9 cellular contexts compared by ENCODE assay signal in the genomic region with DNA sequence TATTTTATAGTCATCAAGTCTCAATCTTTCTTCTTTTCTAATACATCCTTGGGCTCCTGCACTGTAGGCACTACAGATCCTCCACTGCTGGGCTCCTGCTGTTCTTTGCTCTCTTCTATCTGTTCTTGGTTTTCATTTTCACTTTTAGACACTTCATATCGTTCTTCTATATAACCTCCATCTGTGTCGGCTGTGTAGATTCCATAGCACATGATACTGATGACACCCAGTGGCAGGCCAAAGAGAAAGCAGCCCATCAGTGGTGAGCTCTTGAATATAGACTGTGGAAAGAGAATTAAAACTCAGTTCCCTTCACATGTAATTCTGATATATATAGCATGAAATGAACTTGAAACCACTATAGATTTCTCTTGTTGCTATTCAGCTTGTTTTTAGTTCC. TPM values are rescaled to one million over a fixed set of nuclear protein-coding genes. Genes with fewer than 3 reads are reported as not detected.
DNase-seq lines count a peak whose midpoint lies in the region; ATAC-seq, FAIRE-seq and TF ChIP-seq lines count a peak whose summit lies in the region.
"Had no signal": no experiment of that assay in that cellular context is flagged by ENCODE, and none has a peak within 500 bp of the region (broad histone marks: within the 10 kb centered on the region; RNA-seq: fewer than 3 reads in every experiment).

No MANE protein-coding gene starts in this region.

- no peak overlapping the region for H3K27ac ChIP-seq in VCaP
- H3K27ac ChIP-seq in kidney (ENCODE audit: low read depth in 2 of 2, low read length in 2 of 2), result no peak overlapping the region

- no peaks in the 10 kb centered on the region for H3K9me3 Mint-ChIP-seq in CD14-positive monocyte

- H3K4me3 Mint-ChIP-seq in CD14-positive monocyte, result no peak overlapping the region

- peaks cover 6% of the 10 kb centered on the region for H3K4me1 Mint-ChIP-seq in CD14-positive monocyte

- no peak overlapping the region for H3K27ac Mint-ChIP-seq in CD14-positive monocyte

- no peak overlapping the region for H3K9ac ChIP-seq in kidney (ENCODE audit: low read length in 2 of 2)

- H3K4me3 ChIP-seq in kidney (ENCODE audit: low read length in 2 of 2), result no peak overlapping the region

- no peak for FAIRE-seq in kidney (lab: Jason Lieb, UNC)

- peak; percentile 64 for TF ChIP-seq CTCF in VCaP (conservative IDR thresholded peaks at IDR 0.05)
- no peak for TF ChIP-seq CTCF in CD14-positive monocyte (IDR thresholded peaks at IDR 0.05)
- no peak for TF ChIP-seq CTCF in kidney (IDR thresholded peaks at IDR 0.05; ENCODE audit: borderline replicate concordance, extremely low read depth, insufficient read depth)

- DNase-seq in AG08395 (ENCODE audit: low spot score) (peak; percentile 23), CD14-positive monocyte (ENCODE audit: low spot score) (no peak), HPDE6-E6E7 (ENCODE audit: extremely low spot score) (no peak), kidney (no peak)
- DNase-seq: amniotic stem cell had no signal

- intact Hi-C loops in CD14-positive monocyte (cut with micrococcal nuclease) (no loop called here), kidney (cut with DNase I) (no loop called here)

- no peaks in the 10 kb centered on the region for H3K4me1 ChIP-seq in kidney (ENCODE audit: control insufficient read depth in 1 of 2, insufficient read depth in 1 of 2, low read depth in 1 of 2, low read length in 2 of 2)

- no peaks in the 10 kb centered on the region for H3K27me3 Mint-ChIP-seq in CD14-positive monocyte (ENCODE audit: low read depth in 3 of 3)

- H3K36me3 ChIP-seq in kidney (ENCODE audit: control insufficient read depth in 1 of 2, insufficient read depth in 2 of 2, low read length in 2 of 2), result peaks cover 11 to 14% of the 10 kb centered on the region in 2 donors

- H3K36me3 Mint-ChIP-seq in CD14-positive monocyte, result peaks cover 53% of the 10 kb centered on the region in 2 donors

- no peaks in the 10 kb centered on the region for H3K9me3 ChIP-seq in kidney (ENCODE audit: control insufficient read depth in 1 of 2, low read length in 2 of 2)

- ATAC-seq in GM18907 (IDR thresholded peaks at IDR 0.05; ENCODE audit: unreplicated experiment), result peak; percentile 81
- ATAC-seq in HG02943 (IDR thresholded peaks at IDR 0.05; ENCODE audit: low read depth, unreplicated experiment), result peak; percentile 74
- ATAC-seq in HG03108 (IDR thresholded peaks at IDR 0.05; ENCODE audit: unreplicated experiment), result no peak

RNA-seq across cellular contexts. Expression of a gene that starts 38.0 kb away (rescaled TPM):
- polyA plus RNA-seq in CD14-positive monocyte (10 to 100 TPM; 13.7 to 16.5 TPM), kidney (ENCODE audit: insufficient read depth, low read depth, low replicate concordance) (14.4 TPM)
- 52.7 TPM for total RNA-seq in kidney
